ENCODE assay signal across 8 cellular contexts in genomic region chr19:12782424-12783225, GRCh38. TPM values are rescaled to one million over a fixed set of nuclear protein-coding genes. Genes with fewer than 3 reads are reported as not detected.
DNase-seq lines count a peak whose midpoint lies in the region; ATAC-seq and TF ChIP-seq lines count a peak whose summit lies in the region.

No MANE protein-coding gene starts in this region.

- TF ChIP-seq RAD21 in liver (IDR thresholded peaks at IDR 0.05) = no peak

- under 1% methylated on average over 82 of the region's 82 CpGs for WGBS in liver

- H2AFZ ChIP-seq in DND-41 (ENCODE audit: low read depth, low read length) = peak overlapping the region; percentile 65

- H3K4me1 ChIP-seq in DND-41 (ENCODE audit: insufficient read depth, low read length) (peaks cover 68% of the 10 kb centered on the region), liver (ENCODE audit: control insufficient read depth in 4 of 4, insufficient read depth in 4 of 4, low read length in 3 of 4) (peaks cover 12 to 44% (median 23%) of the 10 kb centered on the region in 4 donors)

- no peaks in the 10 kb centered on the region for H3K9me3 ChIP-seq in DND-41 (ENCODE audit: insufficient read depth, low read length, severe bottlenecking)
- no peaks in the 10 kb centered on the region for H3K9me3 ChIP-seq in liver (ENCODE audit: control insufficient read depth in 4 of 4, low read length in 3 of 4)

- TF ChIP-seq CTCF in DND-41 (IDR thresholded peaks at IDR 0.05; ENCODE audit: borderline replicate concordance, extremely low read depth, low read length, poor library complexity, severe bottlenecking) (peak; percentile 36), coronary artery (IDR thresholded peaks at IDR 0.05) (no peak), liver (IDR thresholded peaks at IDR 0.05; ENCODE audit: low read depth, low read length, missing input control) (no peak)

- H3K27me3 ChIP-seq in DND-41 (ENCODE audit: insufficient read depth, low read length, poor library complexity) (no peaks in the 10 kb centered on the region), liver (ENCODE audit: control insufficient read depth in 4 of 4, insufficient read depth in 4 of 4, low read length in 3 of 4) (no peaks in the 10 kb centered on the region)

- H3K9me3 Mint-ChIP-seq in activated CD4-positive, alpha-beta T cell treated with anti-CD3 and anti-CD28 coated beads, Interleukin-2, amount 10 ng/mL, durations not matched to agents 24 days and 14 days = no peaks in the 10 kb centered on the region

- no peaks in the 10 kb centered on the region for H3K36me3 ChIP-seq in DND-41 (ENCODE audit: insufficient read depth, low read length)
- H3K36me3 ChIP-seq in liver (ENCODE audit: control insufficient read depth in 4 of 4, insufficient read depth in 3 of 4, low read depth in 1 of 4, low read length in 3 of 4) = no peaks in the 10 kb centered on the region

- no peaks in the 10 kb centered on the region for H3K36me3 Mint-ChIP-seq in activated CD4-positive, alpha-beta T cell treated with anti-CD3 and anti-CD28 coated beads, Interleukin-2, amount 10 ng/mL, durations not matched to agents 24 days and 14 days (ENCODE audit: low read depth)

- H3K4me3 ChIP-seq in DND-41 (ENCODE audit: low read depth in 1 of 2, low read length in 2 of 2) = peak overlapping the region; percentile 31 to 77; a peak in 3 of 4 replicates
- peak overlapping the region; percentile 75 for H3K4me3 ChIP-seq in coronary artery
- H3K4me3 ChIP-seq in liver (ENCODE audit: low read depth in 1 of 3, low read length in 3 of 3) = peak overlapping the region; percentile 8 to 41 (median 25)

- ATAC-seq in DND-41 (ENCODE audit: insufficient read depth, low read depth) (peak; percentile 43), HG02642 (IDR thresholded peaks at IDR 0.05; ENCODE audit: poor library complexity, unreplicated experiment) (peak; percentile 52)

- peak overlapping the region; percentile 97 for H3K4me2 ChIP-seq in DND-41 (ENCODE audit: insufficient read depth, low read length)

- peaks cover 25% of the 10 kb centered on the region for H3K4me1 Mint-ChIP-seq in activated CD4-positive, alpha-beta T cell treated with anti-CD3 and anti-CD28 coated beads, Interleukin-2, amount 10 ng/mL, durations not matched to agents 24 days and 14 days

- H3K27me3 Mint-ChIP-seq in activated CD4-positive, alpha-beta T cell treated with anti-CD3 and anti-CD28 coated beads, Interleukin-2, amount 10 ng/mL, durations not matched to agents 24 days and 14 days = no peaks in the 10 kb centered on the region

- peak; percentile 85 for DNase-seq in DND-41
- peak; percentile 82 for DNase-seq in NCI-H2196 (lab: John Stamatoyannopoulos, UW; ENCODE audit: unreplicated experiment)
- DNase-seq in activated CD4-positive, alpha-beta T cell treated with anti-CD3 and anti-CD28 coated beads, Interleukin-2, amount 10 ng/mL, durations not matched to agents 24 days and 14 days = peak; percentile 97
- DNase-seq in coronary artery (ENCODE audit: low spot score) = peak; percentile 94
- DNase-seq in stimulated activated CD4-positive, alpha-beta T cell treated with anti-CD3 and anti-CD28 coated beads, Interleukin-2, amount 100 ng/mL, for 48 hours = peak; percentile 80 to 90
- DNase-seq in H4 (ENCODE audit: low spot score) = no peak

- H3K27ac Mint-ChIP-seq in activated CD4-positive, alpha-beta T cell treated with anti-CD3 and anti-CD28 coated beads, Interleukin-2, amount 10 ng/mL, durations not matched to agents 24 days and 14 days = no peak overlapping the region

- intact Hi-C loops in activated CD4-positive, alpha-beta T cell treated with anti-CD3 and anti-CD28 coated beads, Interleukin-2, amount 10 ng/mL, durations not matched to agents 24 days and 14 days (cut with micrococcal nuclease) = loop anchor here (1.0 kb wide), 1 partner anchor 9 kb away; the partner anchor contains the start of gene JUNB

- H3K4me3 Mint-ChIP-seq in activated CD4-positive, alpha-beta T cell treated with anti-CD3 and anti-CD28 coated beads, Interleukin-2, amount 10 ng/mL, durations not matched to agents 24 days and 14 days = peak overlapping the region; percentile 87

- no peaks in the 10 kb centered on the region; the same call in 1 of the 2 replicates for H4K20me1 ChIP-seq in DND-41 (ENCODE audit: insufficient read depth, low read length)

- H3K27ac ChIP-seq in DND-41 (ENCODE audit: low read length) = peak overlapping the region; percentile 76
- peak overlapping the region; percentile 97 to 99 for H3K27ac ChIP-seq in coronary artery
- peak overlapping the region; percentile 67 to 86 for H3K27ac ChIP-seq in liver (ENCODE audit: low read depth in 1 of 2, low read length in 2 of 2)

- no peaks in the 10 kb centered on the region for H3K79me2 ChIP-seq in DND-41 (ENCODE audit: insufficient read depth, low read length)

- peak overlapping the region; percentile 84 for H3K9ac ChIP-seq in DND-41 (ENCODE audit: low read depth, low read length)
- H3K9ac ChIP-seq in liver (ENCODE audit: low read depth in 1 of 2, low read length in 2 of 2) = no peak overlapping the region

TF ChIP-seq in liver, 16 proteins besides CTCF, POLR2A, EP300 and RAD21:
- peak in 1 of 2 donors; percentile 18 for TF ChIP-seq GABPA (IDR thresholded peaks at IDR 0.05 in 1 of 2, conservative IDR thresholded peaks at IDR 0.05 in 1 of 2)
- TF ChIP-seq JUND (IDR thresholded peaks at IDR 0.05) = peak in 1 of 2 donors; percentile 48
- TF ChIP-seq EGR1 (IDR thresholded peaks at IDR 0.05; ENCODE audit: low read depth in 2 of 2) = peak; percentile 73 to 97
- no peak for TF ChIP-seq NR2F2 (IDR thresholded peaks at IDR 0.05)
TF ChIP-seq in liver: peak in this region for 3.

RNA-seq across cellular contexts. Expression of gene HOOK2, which starts 7.3 kb away (rescaled TPM):
- total RNA-seq in activated CD4-positive, alpha-beta T cell treated with anti-CD3 and anti-CD28 coated beads, Interleukin-2, amount 10 ng/mL, durations not matched to agents 24 days and 14 days = 17.8 and 18.3 TPM in 2 replicates
- 10 to 100 TPM; 11.3 to 36.4 TPM for total RNA-seq in liver
- 10 to 100 TPM; 12.9 to 17.0 TPM for polyA plus RNA-seq in liver
- 8.6 and 13.0 TPM in 2 replicates for total RNA-seq in H4 (2014; rRNA removed; shearing (Covaris generic))

RNA-seq across cellular contexts. Expression of gene JUNB, which starts 8.7 kb away (rescaled TPM):
- total RNA-seq in activated CD4-positive, alpha-beta T cell treated with anti-CD3 and anti-CD28 coated beads, Interleukin-2, amount 10 ng/mL, durations not matched to agents 24 days and 14 days = 302 and 310 TPM in 2 replicates
- total RNA-seq in liver = 10 to 100 TPM; 68.6 to 79.2 TPM
- 10 to 100 TPM; 32.7 to 44.6 TPM for polyA plus RNA-seq in liver
- total RNA-seq in H4 (2014; rRNA removed; shearing (Covaris generic)) = 55.7 and 71.3 TPM in 2 replicates

RNA-seq across cellular contexts. Expression of gene PRDX2, which starts 19.0 kb away (rescaled TPM):
- total RNA-seq in activated CD4-positive, alpha-beta T cell treated with anti-CD3 and anti-CD28 coated beads, Interleukin-2, amount 10 ng/mL, durations not matched to agents 24 days and 14 days = 277 and 294 TPM in 2 replicates
- 1,000 to 10,000 TPM in 1 of 2 donors, 100 to 1,000 TPM in 1; 222 to 1,737 TPM for total RNA-seq in liver
- 100 to 1,000 TPM; 265 to 301 TPM for polyA plus RNA-seq in liver
- 6.1 and 6.7 TPM in 2 replicates for total RNA-seq in H4 (2014; rRNA removed; shearing (Covaris generic))

RNA-seq across cellular contexts. Expression of gene THSD8, which starts 19.2 kb away (rescaled TPM):
- 26.8 and 32.7 TPM in 2 replicates for total RNA-seq in activated CD4-positive, alpha-beta T cell treated with anti-CD3 and anti-CD28 coated beads, Interleukin-2, amount 10 ng/mL, durations not matched to agents 24 days and 14 days
- total RNA-seq in liver = under 1 TPM in 1 of 2 donors, not detected in 1; 0.33 TPM
- polyA plus RNA-seq in liver = under 1 TPM; 0.22 to 0.35 TPM
- not detected in 2 replicates for total RNA-seq in H4 (2014; rRNA removed; shearing (Covaris generic))

RNA-seq across cellular contexts. Expression of gene RNASEH2A, which starts 23.8 kb away (rescaled TPM):
- total RNA-seq in activated CD4-positive, alpha-beta T cell treated with anti-CD3 and anti-CD28 coated beads, Interleukin-2, amount 10 ng/mL, durations not matched to agents 24 days and 14 days = 35.8 and 51.5 TPM in 2 replicates
- total RNA-seq in liver = 10 to 100 TPM in 1 of 2 donors, 1 to 10 TPM in 1; 1.8 to 17.5 TPM
- 1 to 10 TPM; 2.3 to 4.6 TPM for polyA plus RNA-seq in liver
- 74.2 and 92.1 TPM in 2 replicates for total RNA-seq in H4 (2014; rRNA removed; shearing (Covaris generic))

Comparison
In these comparisons a context has a peak if more than half of its experiments do, and no peak if none do; other contexts are left out.
1. H3K4me3 ChIP-seq: peak in every context shown above with its lines; median percentile 75 in coronary artery; 54 in DND-41; 25 in liver.
2. RNA of gene PRDX2, which starts 19.0 kb away (total RNA-seq): 222 to 1,737 TPM in liver and 277 to 294 TPM in activated CD4-positive, alpha-beta T cell treated with anti-CD3 and anti-CD28 coated beads, Interleukin-2, amount 10 ng/mL, durations not matched to agents 24 days and 14 days; 6.1 to 6.7 TPM in H4; every median in the first group is over 10 times any median in the second.
3. Peak in every context shown above with its lines, with median percentiles within 50 percentile points of each other: H3K27ac ChIP-seq.